ENCODE assay signal across 1 cellular context in the genomic region with DNA sequence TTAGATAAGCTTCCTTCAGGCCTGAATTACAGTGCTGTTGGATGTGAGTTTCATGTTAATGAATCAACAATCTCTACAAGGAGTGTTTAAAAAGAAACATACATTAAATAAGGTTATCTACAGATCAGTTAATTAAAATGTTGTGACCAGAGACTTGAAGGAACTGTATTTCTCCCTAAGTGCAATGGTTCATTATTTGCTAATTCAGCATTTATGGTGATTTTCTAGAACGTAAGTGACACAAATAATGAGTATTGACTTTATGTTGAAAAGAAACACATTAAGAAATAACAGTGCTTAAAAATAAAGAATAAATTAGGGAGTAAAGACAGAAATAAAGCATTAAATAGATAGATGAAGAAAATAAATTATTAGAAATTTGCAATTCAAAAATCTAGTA.
TF ChIP-seq lines count a peak whose summit lies in the region.

No MANE protein-coding gene starts in this region.

TF ChIP-seq in K562, 482 proteins besides CTCF, POLR2A, EP300 and RAD21 (continued from another document):
- TF ChIP-seq, protein P1, sequence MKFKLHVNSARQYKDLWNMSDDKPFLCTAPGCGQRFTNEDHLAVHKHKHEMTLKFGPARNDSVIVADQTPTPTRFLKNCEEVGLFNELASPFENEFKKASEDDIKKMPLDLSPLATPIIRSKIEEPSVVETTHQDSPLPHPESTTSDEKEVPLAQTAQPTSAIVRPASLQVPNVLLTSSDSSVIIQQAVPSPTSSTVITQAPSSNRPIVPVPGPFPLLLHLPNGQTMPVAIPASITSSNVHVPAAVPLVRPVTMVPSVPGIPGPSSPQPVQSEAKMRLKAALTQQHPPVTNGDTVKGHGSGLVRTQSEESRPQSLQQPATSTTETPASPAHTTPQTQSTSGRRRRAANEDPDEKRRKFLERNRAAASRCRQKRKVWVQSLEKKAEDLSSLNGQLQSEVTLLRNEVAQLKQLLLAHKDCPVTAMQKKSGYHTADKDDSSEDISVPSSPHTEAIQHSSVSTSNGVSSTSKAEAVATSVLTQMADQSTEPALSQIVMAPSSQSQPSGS (CRISPR knock-in tag; IDR thresholded peaks at IDR 0.05): no peak
- no peak for TF ChIP-seq RFX1 (IDR thresholded peaks at IDR 0.05)
- TF ChIP-seq, protein P2, sequence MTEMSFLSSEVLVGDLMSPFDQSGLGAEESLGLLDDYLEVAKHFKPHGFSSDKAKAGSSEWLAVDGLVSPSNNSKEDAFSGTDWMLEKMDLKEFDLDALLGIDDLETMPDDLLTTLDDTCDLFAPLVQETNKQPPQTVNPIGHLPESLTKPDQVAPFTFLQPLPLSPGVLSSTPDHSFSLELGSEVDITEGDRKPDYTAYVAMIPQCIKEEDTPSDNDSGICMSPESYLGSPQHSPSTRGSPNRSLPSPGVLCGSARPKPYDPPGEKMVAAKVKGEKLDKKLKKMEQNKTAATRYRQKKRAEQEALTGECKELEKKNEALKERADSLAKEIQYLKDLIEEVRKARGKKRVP (CRISPR knock-in tag; IDR thresholded peaks at IDR 0.05): no peak
- no peak for TF ChIP-seq KDM4B (IDR thresholded peaks at IDR 0.05; ENCODE audit: borderline replicate concordance in 2 of 2, low read depth in 1 of 2)
- TF ChIP-seq RBM15 (IDR thresholded peaks at IDR 0.05; ENCODE audit: insufficient read depth, low read length): no peak
- no peak for TF ChIP-seq ZNF347 (CRISPR knock-in tag; IDR thresholded peaks at IDR 0.05; ENCODE audit: low read depth)
- no peak for TF ChIP-seq SMAD4 (CRISPR knock-in tag; conservative IDR thresholded peaks at IDR 0.05)
- TF ChIP-seq MAFK (IDR thresholded peaks at IDR 0.05; ENCODE audit: low read length): peak; percentile 28; the same call in 1 of the 2 replicates
- TF ChIP-seq, protein P3, sequence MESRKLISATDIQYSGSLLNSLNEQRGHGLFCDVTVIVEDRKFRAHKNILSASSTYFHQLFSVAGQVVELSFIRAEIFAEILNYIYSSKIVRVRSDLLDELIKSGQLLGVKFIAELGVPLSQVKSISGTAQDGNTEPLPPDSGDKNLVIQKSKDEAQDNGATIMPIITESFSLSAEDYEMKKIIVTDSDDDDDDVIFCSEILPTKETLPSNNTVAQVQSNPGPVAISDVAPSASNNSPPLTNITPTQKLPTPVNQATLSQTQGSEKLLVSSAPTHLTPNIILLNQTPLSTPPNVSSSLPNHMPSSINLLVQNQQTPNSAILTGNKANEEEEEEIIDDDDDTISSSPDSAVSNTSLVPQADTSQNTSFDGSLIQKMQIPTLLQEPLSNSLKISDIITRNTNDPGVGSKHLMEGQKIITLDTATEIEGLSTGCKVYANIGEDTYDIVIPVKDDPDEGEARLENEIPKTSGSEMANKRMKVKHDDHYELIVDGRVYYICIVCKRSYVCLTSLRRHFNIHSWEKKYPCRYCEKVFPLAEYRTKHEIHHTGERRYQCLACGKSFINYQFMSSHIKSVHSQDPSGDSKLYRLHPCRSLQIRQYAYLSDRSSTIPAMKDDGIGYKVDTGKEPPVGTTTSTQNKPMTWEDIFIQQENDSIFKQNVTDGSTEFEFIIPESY (CRISPR knock-in tag; IDR thresholded peaks at IDR 0.05): no peak
- TF ChIP-seq, protein P4, sequence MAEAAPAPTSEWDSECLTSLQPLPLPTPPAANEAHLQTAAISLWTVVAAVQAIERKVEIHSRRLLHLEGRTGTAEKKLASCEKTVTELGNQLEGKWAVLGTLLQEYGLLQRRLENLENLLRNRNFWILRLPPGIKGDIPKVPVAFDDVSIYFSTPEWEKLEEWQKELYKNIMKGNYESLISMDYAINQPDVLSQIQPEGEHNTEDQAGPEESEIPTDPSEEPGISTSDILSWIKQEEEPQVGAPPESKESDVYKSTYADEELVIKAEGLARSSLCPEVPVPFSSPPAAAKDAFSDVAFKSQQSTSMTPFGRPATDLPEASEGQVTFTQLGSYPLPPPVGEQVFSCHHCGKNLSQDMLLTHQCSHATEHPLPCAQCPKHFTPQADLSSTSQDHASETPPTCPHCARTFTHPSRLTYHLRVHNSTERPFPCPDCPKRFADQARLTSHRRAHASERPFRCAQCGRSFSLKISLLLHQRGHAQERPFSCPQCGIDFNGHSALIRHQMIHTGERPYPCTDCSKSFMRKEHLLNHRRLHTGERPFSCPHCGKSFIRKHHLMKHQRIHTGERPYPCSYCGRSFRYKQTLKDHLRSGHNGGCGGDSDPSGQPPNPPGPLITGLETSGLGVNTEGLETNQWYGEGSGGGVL (CRISPR knock-in tag; IDR thresholded peaks at IDR 0.05): no peak
- TF ChIP-seq, protein P5, sequence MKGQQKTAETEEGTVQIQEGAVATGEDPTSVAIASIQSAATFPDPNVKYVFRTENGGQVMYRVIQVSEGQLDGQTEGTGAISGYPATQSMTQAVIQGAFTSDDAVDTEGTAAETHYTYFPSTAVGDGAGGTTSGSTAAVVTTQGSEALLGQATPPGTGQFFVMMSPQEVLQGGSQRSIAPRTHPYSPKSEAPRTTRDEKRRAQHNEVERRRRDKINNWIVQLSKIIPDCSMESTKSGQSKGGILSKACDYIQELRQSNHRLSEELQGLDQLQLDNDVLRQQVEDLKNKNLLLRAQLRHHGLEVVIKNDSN (CRISPR knock-in tag; IDR thresholded peaks at IDR 0.05): no peak
- no peak for TF ChIP-seq CBX2 (IDR thresholded peaks at IDR 0.05; ENCODE audit: insufficient read depth, low read length, poor library complexity, severe bottlenecking)
- TF ChIP-seq CREB1 (IDR thresholded peaks at IDR 0.05): no peak
- no peak for TF ChIP-seq CREB1 (CRISPR knock-in tag; IDR thresholded peaks at IDR 0.05)
- TF ChIP-seq ZNF445 (CRISPR knock-in tag; IDR thresholded peaks at IDR 0.05; ENCODE audit: low read depth): no peak
- no peak for TF ChIP-seq ELF2 (CRISPR knock-in tag; IDR thresholded peaks at IDR 0.05)
- no peak for TF ChIP-seq TAF15 (IDR thresholded peaks at IDR 0.05; ENCODE audit: low read depth, low read length)
- TF ChIP-seq FOXK2 (conservative IDR thresholded peaks at IDR 0.05 in 1 of 2, IDR thresholded peaks at IDR 0.05 in 1 of 2; ENCODE audit: low read depth in 2 of 2): no peak
- TF ChIP-seq MEF2D (tag; conservative IDR thresholded peaks at IDR 0.05; ENCODE audit: low read depth): no peak
- no peak for TF ChIP-seq GABPB2 (CRISPR knock-in tag; conservative IDR thresholded peaks at IDR 0.05)
- TF ChIP-seq MAFF (IDR thresholded peaks at IDR 0.05; ENCODE audit: low read length): peak; percentile 64
- TF ChIP-seq ZNF764 (CRISPR knock-in tag; IDR thresholded peaks at IDR 0.05; ENCODE audit: low read depth): no peak
- TF ChIP-seq PTBP1 (IDR thresholded peaks at IDR 0.05; ENCODE audit: low read depth, low read length): no peak
- TF ChIP-seq, protein P6, sequence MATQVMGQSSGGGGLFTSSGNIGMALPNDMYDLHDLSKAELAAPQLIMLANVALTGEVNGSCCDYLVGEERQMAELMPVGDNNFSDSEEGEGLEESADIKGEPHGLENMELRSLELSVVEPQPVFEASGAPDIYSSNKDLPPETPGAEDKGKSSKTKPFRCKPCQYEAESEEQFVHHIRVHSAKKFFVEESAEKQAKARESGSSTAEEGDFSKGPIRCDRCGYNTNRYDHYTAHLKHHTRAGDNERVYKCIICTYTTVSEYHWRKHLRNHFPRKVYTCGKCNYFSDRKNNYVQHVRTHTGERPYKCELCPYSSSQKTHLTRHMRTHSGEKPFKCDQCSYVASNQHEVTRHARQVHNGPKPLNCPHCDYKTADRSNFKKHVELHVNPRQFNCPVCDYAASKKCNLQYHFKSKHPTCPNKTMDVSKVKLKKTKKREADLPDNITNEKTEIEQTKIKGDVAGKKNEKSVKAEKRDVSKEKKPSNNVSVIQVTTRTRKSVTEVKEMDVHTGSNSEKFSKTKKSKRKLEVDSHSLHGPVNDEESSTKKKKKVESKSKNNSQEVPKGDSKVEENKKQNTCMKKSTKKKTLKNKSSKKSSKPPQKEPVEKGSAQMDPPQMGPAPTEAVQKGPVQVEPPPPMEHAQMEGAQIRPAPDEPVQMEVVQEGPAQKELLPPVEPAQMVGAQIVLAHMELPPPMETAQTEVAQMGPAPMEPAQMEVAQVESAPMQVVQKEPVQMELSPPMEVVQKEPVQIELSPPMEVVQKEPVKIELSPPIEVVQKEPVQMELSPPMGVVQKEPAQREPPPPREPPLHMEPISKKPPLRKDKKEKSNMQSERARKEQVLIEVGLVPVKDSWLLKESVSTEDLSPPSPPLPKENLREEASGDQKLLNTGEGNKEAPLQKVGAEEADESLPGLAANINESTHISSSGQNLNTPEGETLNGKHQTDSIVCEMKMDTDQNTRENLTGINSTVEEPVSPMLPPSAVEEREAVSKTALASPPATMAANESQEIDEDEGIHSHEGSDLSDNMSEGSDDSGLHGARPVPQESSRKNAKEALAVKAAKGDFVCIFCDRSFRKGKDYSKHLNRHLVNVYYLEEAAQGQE (CRISPR knock-in tag; IDR thresholded peaks at IDR 0.05; ENCODE audit: low read depth): no peak
- no peak for TF ChIP-seq NCOR1 (IDR thresholded peaks at IDR 0.05)
- no peak for TF ChIP-seq SMAD1 (IDR thresholded peaks at IDR 0.05; ENCODE audit: low read depth, low read length, partially characterized antibody)
- peak; percentile 55 for TF ChIP-seq ZNF316 (IDR thresholded peaks at IDR 0.05)
- no peak for TF ChIP-seq MCM5 (IDR thresholded peaks at IDR 0.05; ENCODE audit: low read depth)
- TF ChIP-seq SP1 (CRISPR knock-in tag; IDR thresholded peaks at IDR 0.05): no peak
- TF ChIP-seq NCOA6 (IDR thresholded peaks at IDR 0.05): no peak
